In genomic region chr11:11293798-11294611, GRCh38 we compare ENCODE assay signal across 30 cellular contexts. TPM values are rescaled to one million over a fixed set of nuclear protein-coding genes. Genes with fewer than 3 reads are reported as not detected.
"Had no signal": no experiment of that assay in that cellular context is flagged by ENCODE, and none has a peak within 500 bp of the region (broad histone marks: within the 10 kb centered on the region; RNA-seq: fewer than 3 reads in every experiment).

No MANE protein-coding gene starts in this region.

- H3K27me3 ChIP-seq: body of pancreas, colonic mucosa, right lobe of liver, suprapubic skin, tibial artery, upper lobe of right lung had no signal

- DNase-seq: activated CD4-positive, alpha-beta T cell treated with anti-CD3 and anti-CD28 coated beads for 48 hours; activated CD4-positive, alpha-beta T cell treated with anti-CD3 and anti-CD28 coated beads, Interleukin-2, amount 50 U/mL, for 48 hours; activated T-cell treated with anti-CD3 and anti-CD28 coated beads, Interleukin-2, amount 50 U/mL, for 48 hours; aorta; body of pancreas; cerebellar nuclear complex; colonic mucosa; effector memory CD8-positive, alpha-beta T cell; foreskin fibroblast; hippocampal formation; left colon; mammary epithelial cell; natural killer cell; posterior cingulate gyrus; stimulated activated CD4-positive, alpha-beta T cell treated with anti-CD3 and anti-CD28 coated beads, Interleukin-4, amount 100 ng/mL, for 24 hours; SW 1271; T-helper 9 cell; tibial artery; upper lobe of right lung; WERI-Rb-1 had no signal

- H3K9me3 Mint-ChIP-seq: activated naive CD4-positive, alpha-beta T cell treated with anti-CD3 and anti-CD28 coated beads, Interleukin-2, amount 50 U/mL, for 24 hours; activated T-helper 2 cell treated with anti-CD3 and anti-CD28 coated beads, Interferon-gamma antibody, Interleukin-2, Interleukin-4, amounts not matched to agents 10 μg/mL and 5 μg/mL and 100 μg/mL, durations not matched to agents 14 hours and 24 hours and 36 hours; effector memory CD8-positive, alpha-beta T cell; natural killer cell; stimulated activated effector memory CD8-positive, alpha-beta T cell treated with anti-CD3 and anti-CD28 coated beads, Interleukin-12 subunit alpha, Interleukin-12 subunit beta, amount 100 ng/mL, for 72 hours; T-helper 1 cell treated with Interleukin-12 subunit alpha and Interleukin-12 subunit beta and Interleukin-4 antibody, amounts not matched to agents 30 μg/mL and 1 μg/mL, for 36 hours had no signal

- H3K4me1 ChIP-seq: body of pancreas, colonic mucosa, tibial artery had no signal

- H3K4me3 Mint-ChIP-seq: activated naive CD4-positive, alpha-beta T cell treated with anti-CD3 and anti-CD28 coated beads, Interleukin-2, amount 50 U/mL, for 24 hours; effector memory CD8-positive, alpha-beta T cell; natural killer cell; stimulated activated effector memory CD8-positive, alpha-beta T cell treated with anti-CD3 and anti-CD28 coated beads, Interleukin-12 subunit alpha, Interleukin-12 subunit beta, amount 100 ng/mL, for 72 hours; T-helper 1 cell treated with Interleukin-12 subunit alpha and Interleukin-12 subunit beta and Interleukin-4 antibody, amounts not matched to agents 30 μg/mL and 1 μg/mL, for 36 hours had no signal

- H3K27ac ChIP-seq: body of pancreas, colonic mucosa, right lobe of liver, skin epidermis, suprapubic skin, tibial artery, upper lobe of right lung, WERI-Rb-1 had no signal

- ATAC-seq: activated CD4-positive, CD25-positive, alpha-beta regulatory T cell treated with anti-CD3 and anti-CD28 coated beads, Interleukin-2, amount 50 U/mL, for 24 hours; body of pancreas; effector memory CD8-positive, alpha-beta T cell; left colon; natural killer cell; right lobe of liver; stimulated activated effector memory CD8-positive, alpha-beta T cell treated with anti-CD3 and anti-CD28 coated beads, Interleukin-12 subunit alpha, Interleukin-12 subunit beta, amount 100 ng/mL, for 72 hours; upper lobe of right lung had no signal

- H3K36me3 ChIP-seq: colonic mucosa, right lobe of liver, upper lobe of right lung, WERI-Rb-1 had no signal

- FAIRE-seq: endothelial cell of umbilical vein, keratinocyte had no signal

- H3K27ac Mint-ChIP-seq: activated naive CD4-positive, alpha-beta T cell treated with anti-CD3 and anti-CD28 coated beads, Interleukin-2, amount 50 U/mL, for 24 hours; activated T-helper 2 cell treated with anti-CD3 and anti-CD28 coated beads, Interferon-gamma antibody, Interleukin-2, Interleukin-4, amounts not matched to agents 10 μg/mL and 5 μg/mL and 100 μg/mL, durations not matched to agents 14 hours and 24 hours and 36 hours; effector memory CD8-positive, alpha-beta T cell; natural killer cell; stimulated activated effector memory CD8-positive, alpha-beta T cell treated with anti-CD3 and anti-CD28 coated beads, Interleukin-12 subunit alpha, Interleukin-12 subunit beta, amount 100 ng/mL, for 72 hours; T-helper 1 cell treated with Interleukin-12 subunit alpha and Interleukin-12 subunit beta and Interleukin-4 antibody, amounts not matched to agents 30 μg/mL and 1 μg/mL, for 36 hours had no signal

- H3K4me3 ChIP-seq: body of pancreas, colonic mucosa, right lobe of liver, skin epidermis, suprapubic skin, tibial artery, upper lobe of right lung had no signal

- H3K27me3 Mint-ChIP-seq: activated naive CD4-positive, alpha-beta T cell treated with anti-CD3 and anti-CD28 coated beads, Interleukin-2, amount 50 U/mL, for 24 hours had no signal

- H3K36me3 Mint-ChIP-seq: activated naive CD4-positive, alpha-beta T cell treated with anti-CD3 and anti-CD28 coated beads, Interleukin-2, amount 50 U/mL, for 24 hours; natural killer cell; stimulated activated effector memory CD8-positive, alpha-beta T cell treated with anti-CD3 and anti-CD28 coated beads, Interleukin-12 subunit alpha, Interleukin-12 subunit beta, amount 100 ng/mL, for 72 hours had no signal

- H3K4me1 Mint-ChIP-seq: activated naive CD4-positive, alpha-beta T cell treated with anti-CD3 and anti-CD28 coated beads, Interleukin-2, amount 50 U/mL, for 24 hours; natural killer cell; stimulated activated effector memory CD8-positive, alpha-beta T cell treated with anti-CD3 and anti-CD28 coated beads, Interleukin-12 subunit alpha, Interleukin-12 subunit beta, amount 100 ng/mL, for 72 hours had no signal

- H3K9me3 ChIP-seq: body of pancreas, colonic mucosa, right lobe of liver, suprapubic skin, tibial artery, upper lobe of right lung had no signal

RNA-seq across cellular contexts. Expression of gene CSNK2A3, which starts 59.0 kb away (rescaled TPM):
- total RNA-seq: endothelial cell of umbilical vein had no signal
